In genomic region chr9:89498845-89499480, GRCh38 we compare ENCODE assay signal across 8 cellular contexts. TPM values are rescaled to one million over a fixed set of nuclear protein-coding genes. Genes with fewer than 3 reads are reported as not detected.
DNase-seq lines count a peak whose midpoint lies in the region; ATAC-seq, FAIRE-seq and TF ChIP-seq lines count a peak whose summit lies in the region.

No MANE protein-coding gene starts in this region.

- H3K27ac ChIP-seq in mammary epithelial cell (ENCODE audit: insufficient read depth, low read depth, low read length): no peak overlapping the region

- no peak overlapping the region for H3K9ac ChIP-seq in mammary epithelial cell (ENCODE audit: insufficient read depth, low read length)

- H3K27ac Mint-ChIP-seq in activated CD4-positive, alpha-beta memory T cell treated with anti-CD3 and anti-CD28 coated beads, Interleukin-2, amount 10 ng/mL, durations not matched to agents 7 days and 5 days: peak overlapping the region; percentile 91
- peak overlapping the region; percentile 91 to 98 for H3K27ac Mint-ChIP-seq in natural killer cell

- no peaks in the 10 kb centered on the region for H3K9me3 ChIP-seq in mammary epithelial cell (replicated peaks; ENCODE audit: insufficient read depth, low read length)

- H4K20me1 ChIP-seq in mammary epithelial cell (ENCODE audit: insufficient read depth, low read length): no peaks in the 10 kb centered on the region

- H3K79me2 ChIP-seq in mammary epithelial cell (ENCODE audit: insufficient read depth, low read length): no peaks in the 10 kb centered on the region

- no peak overlapping the region for H2AFZ ChIP-seq in mammary epithelial cell (ENCODE audit: low read depth, low read length)

- ATAC-seq in HG02763 (IDR thresholded peaks at IDR 0.05; ENCODE audit: unreplicated experiment) (peak; percentile 33), natural killer cell (peak in 2 of 3 donors; percentile 6 to 12)

- H3K9me3 Mint-ChIP-seq in activated CD4-positive, alpha-beta memory T cell treated with anti-CD3 and anti-CD28 coated beads, Interleukin-2, amount 10 ng/mL, durations not matched to agents 7 days and 5 days: no peaks in the 10 kb centered on the region
- no peaks in the 10 kb centered on the region for H3K9me3 Mint-ChIP-seq in natural killer cell

- H3K36me3 Mint-ChIP-seq in activated CD4-positive, alpha-beta memory T cell treated with anti-CD3 and anti-CD28 coated beads, Interleukin-2, amount 10 ng/mL, durations not matched to agents 7 days and 5 days (ENCODE audit: low read depth): peaks cover 33% of the 10 kb centered on the region
- no peaks in the 10 kb centered on the region for H3K36me3 Mint-ChIP-seq in natural killer cell

- H3K4me3 ChIP-seq in GM12875 (ENCODE audit: low read depth, low read length) (peak overlapping the region; percentile 16), mammary epithelial cell (replicated peaks in 1 of 3; ENCODE audit: insufficient read depth in 1 of 3, low read depth in 2 of 3, low read length in 3 of 3) (no peak overlapping the region)

- POLR2A ChIA-PET in activated CD4-positive, alpha-beta memory T cell treated with anti-CD3 and anti-CD28 coated beads, Interleukin-2, amount 10 ng/mL, durations not matched to agents 7 days and 5 days (lab: Charles Lee): interaction anchor here (0.9 to 2.1 kb wide), 18 partner anchors 9 to 188 kb away, joined by 3 to 20 read pairs (median 4); partner anchors contain the start of gene CKS2

- CTCF ChIA-PET in activated CD4-positive, alpha-beta memory T cell treated with anti-CD3 and anti-CD28 coated beads, Interleukin-2, amount 10 ng/mL, durations not matched to agents 7 days and 5 days (lab: Charles Lee): interaction anchor here (1.4 to 1.9 kb wide), 3 partner anchors 24 to 70 kb away, joined by 4 to 15 read pairs (median 5); no protein-coding TSS in a partner anchor
- CTCF ChIA-PET in mammary epithelial cell (lab: Charles Lee; ENCODE audit: low non-redundant PET): no interaction called here

- DNase-seq in activated CD4-positive, alpha-beta memory T cell treated with anti-CD3 and anti-CD28 coated beads, Interleukin-2, amount 10 ng/mL, durations not matched to agents 7 days and 5 days: peak; percentile 80
- peak; percentile 49 for DNase-seq in natural killer cell
- no peak for DNase-seq in HTR-8/SVneo (ENCODE audit: insufficient read length, low spot score)
- DNase-seq in NCI-H1417 (lab: John Stamatoyannopoulos, UW): no peak
- no peak for DNase-seq in retina
- no peak for DNase-seq in mammary epithelial cell

- H3K27me3 Mint-ChIP-seq in activated CD4-positive, alpha-beta memory T cell treated with anti-CD3 and anti-CD28 coated beads, Interleukin-2, amount 10 ng/mL, durations not matched to agents 7 days and 5 days: no peaks in the 10 kb centered on the region
- H3K27me3 Mint-ChIP-seq in natural killer cell (ENCODE audit: low read depth in 2 of 2): no peaks in the 10 kb centered on the region

- BruUV-seq in mammary epithelial cell (replicated peaks; lab: Mats Ljungman, UMichigan): no TSS peak

- H3K4me1 ChIP-seq in mammary epithelial cell (ENCODE audit: insufficient read depth, low read length): peaks cover 5% of the 10 kb centered on the region

- TF ChIP-seq CTCF in GM12875 (IDR thresholded peaks at IDR 0.05; ENCODE audit: borderline replicate concordance, insufficient read depth, low read depth, low read length) (no peak), natural killer cell (IDR thresholded peaks at IDR 0.05) (no peak), mammary epithelial cell (conservative IDR thresholded peaks at IDR 0.05 in 1 of 2, IDR thresholded peaks at IDR 0.05 in 1 of 2; ENCODE audit: extremely low read depth in 1 of 2, insufficient read depth in 1 of 2, low read depth in 1 of 2, low read length in 2 of 2) (no peak)

- peaks cover 5% of the 10 kb centered on the region for H3K27me3 ChIP-seq in mammary epithelial cell (ENCODE audit: insufficient read depth, low read length)

- dilution Hi-C loops in mammary epithelial cell (cut with HindIII; ENCODE audit: low sequenced_read_pairs): loop anchor here (5.0 kb wide), 1 partner anchor 97 kb away; no protein-coding TSS in a partner anchor

- peak overlapping the region; percentile 82 for H3K4me3 Mint-ChIP-seq in activated CD4-positive, alpha-beta memory T cell treated with anti-CD3 and anti-CD28 coated beads, Interleukin-2, amount 10 ng/mL, durations not matched to agents 7 days and 5 days
- peak overlapping the region; percentile 89 for H3K4me3 Mint-ChIP-seq in natural killer cell

- H3K4me1 Mint-ChIP-seq in activated CD4-positive, alpha-beta memory T cell treated with anti-CD3 and anti-CD28 coated beads, Interleukin-2, amount 10 ng/mL, durations not matched to agents 7 days and 5 days: peaks cover 82% of the 10 kb centered on the region
- peaks cover 90 to 93% of the 10 kb centered on the region in 2 donors for H3K4me1 Mint-ChIP-seq in natural killer cell

- WGBS in mammary epithelial cell (ENCODE audit: low coverage, missing lambda C conversion rate): 90% methylated on average over 5 of the region's 7 CpGs

- H3K4me2 ChIP-seq in mammary epithelial cell (ENCODE audit: insufficient read depth, low read depth, low read length): no peak overlapping the region

- in situ Hi-C loops in mammary epithelial cell (cut with MboI; ENCODE audit: low sequenced_read_pairs in 2 of 2): no loop called here

- no peaks in the 10 kb centered on the region for H3K36me3 ChIP-seq in mammary epithelial cell (ENCODE audit: insufficient read depth, low read length)

- FAIRE-seq in HTR-8/SVneo (lab: Jason Lieb, UNC): no peak

- intact Hi-C loops in natural killer cell (cut with micrococcal nuclease): loop anchor here (2.0 kb wide), 1 partner anchor 14 kb away; no protein-coding TSS in a partner anchor
- intact Hi-C loops in mammary epithelial cell (cut with micrococcal nuclease): no loop called here

RNA-seq across cellular contexts. Expression of gene SEMA4D, which starts 1.1 kb away (rescaled TPM):
- total RNA-seq in activated CD4-positive, alpha-beta memory T cell treated with anti-CD3 and anti-CD28 coated beads, Interleukin-2, amount 10 ng/mL, durations not matched to agents 7 days and 5 days: 100 to 1,000 TPM; 339 to 350 TPM
- total RNA-seq in natural killer cell (100 to 1,000 TPM; 354 to 448 (median 420) TPM), mammary epithelial cell (1 to 10 TPM; 1.7 to 2.3 TPM)
- 0.71 TPM for polyA plus RNA-seq in mammary epithelial cell
- polyA minus RNA-seq in mammary epithelial cell: 2.5 TPM

Comparison
In these comparisons a context has a peak if more than half of its experiments do, and no peak if none do; other contexts are left out.
1. DNase-seq: peak in activated CD4-positive, alpha-beta memory T cell treated with anti-CD3 and anti-CD28 coated beads, Interleukin-2, amount 10 ng/mL, durations not matched to agents 7 days and 5 days (single experiment) and natural killer cell (single experiment); none in HTR-8/SVneo (single experiment), NCI-H1417 (0 of 3), retina (single experiment) and mammary epithelial cell (single experiment).
2. RNA of gene SEMA4D, which starts 1.1 kb away (total RNA-seq): 354 to 448 TPM in natural killer cell and 339 to 350 TPM in activated CD4-positive, alpha-beta memory T cell treated with anti-CD3 and anti-CD28 coated beads, Interleukin-2, amount 10 ng/mL, durations not matched to agents 7 days and 5 days; 1.7 to 2.3 TPM in mammary epithelial cell; every median in the first group is over 100 times any median in the second.